In the genomic region with DNA sequence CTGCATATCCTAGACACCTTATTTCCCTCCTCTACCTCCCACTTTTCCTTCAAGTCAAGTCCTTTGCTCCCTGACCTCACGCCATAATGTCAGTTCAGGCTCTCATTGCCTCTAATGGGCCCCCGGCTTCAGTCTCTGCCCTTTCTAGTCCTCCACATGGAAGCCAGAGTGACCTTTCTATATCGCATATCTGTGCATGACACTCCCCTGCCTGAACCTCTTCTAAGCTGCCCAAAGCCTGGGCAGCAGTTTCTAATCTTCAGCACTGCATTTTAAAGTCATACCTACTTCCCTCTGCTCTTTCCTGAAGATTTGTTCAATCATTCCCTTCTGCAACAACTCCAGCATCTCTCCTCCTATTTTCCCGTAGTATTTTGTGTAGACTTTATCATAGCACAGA, we compare ENCODE assay signal across 28 cellular contexts. TPM values are rescaled to one million over a fixed set of nuclear protein-coding genes. Genes with fewer than 3 reads are reported as not detected.
"Had no signal": no experiment of that assay in that cellular context is flagged by ENCODE, and none has a peak within 500 bp of the region (broad histone marks: within the 10 kb centered on the region; RNA-seq: fewer than 3 reads in every experiment).

No MANE protein-coding gene starts in this region.

- H3K9me3 Mint-ChIP-seq: central memory CD8-positive, alpha-beta T cell; dendritic cell treated with granulocyte-macrophage colony-stimulating factor and Interleukin-4, amounts not matched to agents 40 ng/mL and 50 ng/mL, for 4 days; natural killer cell treated with Interleukin-12 subunit alpha and Interleukin-12 subunit beta and Interleukin-15 and Interleukin-18, amount 100 ng/mL, for 72 hours; neural progenitor cell; stimulated activated memory B cell treated with anti-CD40 and anti-IgM and Interleukin-4, amounts not matched to agents 10 μg/mL and 1 μg/mL and 100 μg/mL, for 72 hours had no signal

- H3K36me3 ChIP-seq: colonic mucosa, esophagus squamous epithelium, left lung, lower lobe of right lung, neural progenitor cell, prostate gland, sigmoid colon, thoracic aorta, tibial nerve, upper lobe of left lung, vagina had no signal

- H3K4me3 Mint-ChIP-seq: central memory CD8-positive, alpha-beta T cell; dendritic cell treated with granulocyte-macrophage colony-stimulating factor and Interleukin-4, amounts not matched to agents 40 ng/mL and 50 ng/mL, for 4 days; natural killer cell treated with Interleukin-12 subunit alpha and Interleukin-12 subunit beta and Interleukin-15 and Interleukin-18, amount 100 ng/mL, for 72 hours; neural progenitor cell; stimulated activated memory B cell treated with anti-CD40 and anti-IgM and Interleukin-4, amounts not matched to agents 10 μg/mL and 1 μg/mL and 100 μg/mL, for 72 hours had no signal

- H3K27me3 Mint-ChIP-seq: dendritic cell treated with granulocyte-macrophage colony-stimulating factor and Interleukin-4, amounts not matched to agents 40 ng/mL and 50 ng/mL, for 4 days; stimulated activated memory B cell treated with anti-CD40 and anti-IgM and Interleukin-4, amounts not matched to agents 10 μg/mL and 1 μg/mL and 100 μg/mL, for 72 hours had no signal

- H3K36me3 Mint-ChIP-seq: natural killer cell treated with Interleukin-12 subunit alpha and Interleukin-12 subunit beta and Interleukin-15 and Interleukin-18, amount 100 ng/mL, for 72 hours; neural progenitor cell had no signal

- ATAC-seq: left lung; lower lobe of right lung; natural killer cell treated with Interleukin-12 subunit alpha and Interleukin-12 subunit beta and Interleukin-15 and Interleukin-18, amount 100 ng/mL, for 72 hours; right cardiac atrium; stimulated activated memory B cell treated with anti-CD40 and anti-IgM and Interleukin-4, amounts not matched to agents 10 μg/mL and 1 μg/mL and 100 μg/mL, for 72 hours; stimulated activated naive CD8-positive, alpha-beta T cell treated with anti-CD3 and anti-CD28 coated beads, Interleukin-15, Interleukin-2, amounts not matched to agents 100 U/mL and 50 U/mL, for 24 hours had no signal

- H3K4me3 ChIP-seq: colonic mucosa, esophagus squamous epithelium, hepatocyte, left lung, lower lobe of right lung, neural progenitor cell, prostate gland, sigmoid colon, thoracic aorta, tibial nerve, upper lobe of left lung, vagina had no signal

- H3K9me3 ChIP-seq: colonic mucosa, esophagus squamous epithelium, left lung, lower lobe of right lung, prostate gland, sigmoid colon, thoracic aorta, tibial nerve, upper lobe of left lung, vagina had no signal

- H3K27me3 ChIP-seq: colonic mucosa, esophagus squamous epithelium, hepatocyte, left lung, neural progenitor cell, sigmoid colon, tibial nerve, upper lobe of left lung, vagina had no signal

- DNase-seq: colonic mucosa; effector memory CD4-positive, alpha-beta T cell; erythroblast; esophagus squamous epithelium; head of caudate nucleus; kidney; left lung; lower lobe of right lung; right cardiac atrium; sigmoid colon; stimulated activated CD4-positive, alpha-beta T cell treated with anti-CD3 and anti-CD28 coated beads, Interleukin-4, amount 100 ng/mL, for 4 hours; stimulated activated naive CD8-positive, alpha-beta T cell treated with anti-CD3 and anti-CD28 coated beads, Interleukin-15, Interleukin-2, amounts not matched to agents 100 U/mL and 50 U/mL, for 24 hours; substantia nigra; upper lobe of left lung had no signal

- H3K27ac Mint-ChIP-seq: dendritic cell treated with granulocyte-macrophage colony-stimulating factor and Interleukin-4, amounts not matched to agents 40 ng/mL and 50 ng/mL, for 4 days; natural killer cell treated with Interleukin-12 subunit alpha and Interleukin-12 subunit beta and Interleukin-15 and Interleukin-18, amount 100 ng/mL, for 72 hours; neural progenitor cell; stimulated activated memory B cell treated with anti-CD40 and anti-IgM and Interleukin-4, amounts not matched to agents 10 μg/mL and 1 μg/mL and 100 μg/mL, for 72 hours had no signal

- FAIRE-seq: endometrium, frontal cortex, kidney had no signal

- H3K27ac ChIP-seq: colonic mucosa, hepatocyte, left lung, lower lobe of right lung, neural progenitor cell, prostate gland, sigmoid colon, thoracic aorta, tibial nerve, upper lobe of left lung, vagina had no signal

- H3K4me1 ChIP-seq: colonic mucosa, left lung, lower lobe of right lung, prostate gland, sigmoid colon, tibial nerve, upper lobe of left lung, vagina had no signal

- H3K4me1 Mint-ChIP-seq: central memory CD8-positive, alpha-beta T cell; stimulated activated memory B cell treated with anti-CD40 and anti-IgM and Interleukin-4, amounts not matched to agents 10 μg/mL and 1 μg/mL and 100 μg/mL, for 72 hours had no signal

RNA-seq across cellular contexts. Expression of gene ESR2, which starts 45.5 kb away (rescaled TPM):
- total RNA-seq: chondrocyte, osteoblast had no signal
- polyA plus RNA-seq: hepatocyte had no signal
